27 cellular contexts compared by ENCODE assay signal in genomic region chr10:78454123-78454645, GRCh38.
"Had no signal": no experiment of that assay in that cellular context is flagged by ENCODE, and none has a peak within 500 bp of the region (broad histone marks: within the 10 kb centered on the region; RNA-seq: fewer than 3 reads in every experiment).

No MANE protein-coding gene starts in this region.

- H2AFZ ChIP-seq: parathyroid adenoma had no signal

- H3K9me3 ChIP-seq: gastrocnemius medialis, stomach, transverse colon, uterus had no signal

- H3K4me1 ChIP-seq: gastrocnemius medialis had no signal

- H3K36me3 ChIP-seq: brain microvascular endothelial cell, gastrocnemius medialis, stomach, transverse colon, uterus had no signal

- H3K36me3 Mint-ChIP-seq: activated naive CD8-positive, alpha-beta T cell treated with anti-CD3 and anti-CD28 coated beads for 36 hours; natural killer cell; stimulated activated memory B cell treated with anti-CD40 and anti-IgM and Interleukin-4, amounts not matched to agents 10 μg/mL and 1 μg/mL and 100 μg/mL, for 72 hours had no signal

- H3K9ac ChIP-seq: parathyroid adenoma had no signal

- DNase-seq: activated CD4-positive, alpha-beta T cell treated with anti-CD3 and anti-CD28 coated beads for 1 hour; activated naive CD4-positive, alpha-beta T cell; activated naive CD8-positive, alpha-beta T cell treated with anti-CD3 and anti-CD28 coated beads for 36 hours; activated T-cell treated with anti-CD3 and anti-CD28 coated beads, Interleukin-2, amount 50 U/mL, for 24 hours; amniotic stem cell; brain microvascular endothelial cell; caudate nucleus; dermis blood vessel endothelial cell; effector memory CD4-positive, alpha-beta T cell; gastrocnemius medialis; head of caudate nucleus; hypothalamus; left ventricle myocardium superior; mammary epithelial cell; midbrain; natural killer cell; nucleus accumbens; right cardiac atrium; stimulated activated CD4-positive, alpha-beta T cell treated with anti-CD3 and anti-CD28 coated beads, Interleukin-2, amount 100 ng/mL, for 24 hours; stomach; T-helper 9 cell; transverse colon had no signal

- H3K4me3 ChIP-seq: gastrocnemius medialis, skin epidermis, stomach, transverse colon, uterus had no signal

- H3K27me3 Mint-ChIP-seq: activated naive CD8-positive, alpha-beta T cell treated with anti-CD3 and anti-CD28 coated beads for 36 hours had no signal

- H3K27ac Mint-ChIP-seq: activated naive CD8-positive, alpha-beta T cell treated with anti-CD3 and anti-CD28 coated beads for 36 hours; activated T-cell treated with anti-CD3 and anti-CD28 coated beads, Interleukin-2, amount 50 U/mL, for 24 hours; activated T-helper 2 cell treated with anti-CD3 and anti-CD28 coated beads, Interferon-gamma antibody, Interleukin-2, Interleukin-4, amounts not matched to agents 10 μg/mL and 5 μg/mL and 100 μg/mL, durations not matched to agents 14 hours and 24 hours and 36 hours; natural killer cell; stimulated activated memory B cell treated with anti-CD40 and anti-IgM and Interleukin-4, amounts not matched to agents 10 μg/mL and 1 μg/mL and 100 μg/mL, for 72 hours had no signal

- H3K27me3 ChIP-seq: gastrocnemius medialis, stomach, transverse colon, uterus had no signal

- H3K79me2 ChIP-seq: parathyroid adenoma had no signal

- ATAC-seq: gastrocnemius medialis; left ventricle myocardium superior; natural killer cell; right cardiac atrium; stimulated activated memory B cell treated with anti-CD40 and anti-IgM and Interleukin-4, amounts not matched to agents 10 μg/mL and 1 μg/mL and 100 μg/mL, for 72 hours had no signal

- H3K27ac ChIP-seq: brain microvascular endothelial cell, gastrocnemius medialis, parathyroid adenoma, skin epidermis, stomach had no signal

- H3K4me1 Mint-ChIP-seq: activated naive CD8-positive, alpha-beta T cell treated with anti-CD3 and anti-CD28 coated beads for 36 hours; stimulated activated memory B cell treated with anti-CD40 and anti-IgM and Interleukin-4, amounts not matched to agents 10 μg/mL and 1 μg/mL and 100 μg/mL, for 72 hours had no signal

- H3K4me3 Mint-ChIP-seq: activated naive CD8-positive, alpha-beta T cell treated with anti-CD3 and anti-CD28 coated beads for 36 hours; activated T-cell treated with anti-CD3 and anti-CD28 coated beads, Interleukin-2, amount 50 U/mL, for 24 hours; natural killer cell; stimulated activated memory B cell treated with anti-CD40 and anti-IgM and Interleukin-4, amounts not matched to agents 10 μg/mL and 1 μg/mL and 100 μg/mL, for 72 hours had no signal

- H3K9me3 Mint-ChIP-seq: activated naive CD8-positive, alpha-beta T cell treated with anti-CD3 and anti-CD28 coated beads for 36 hours; activated T-cell treated with anti-CD3 and anti-CD28 coated beads, Interleukin-2, amount 50 U/mL, for 24 hours; activated T-helper 2 cell treated with anti-CD3 and anti-CD28 coated beads, Interferon-gamma antibody, Interleukin-2, Interleukin-4, amounts not matched to agents 10 μg/mL and 5 μg/mL and 100 μg/mL, durations not matched to agents 14 hours and 24 hours and 36 hours; natural killer cell; stimulated activated memory B cell treated with anti-CD40 and anti-IgM and Interleukin-4, amounts not matched to agents 10 μg/mL and 1 μg/mL and 100 μg/mL, for 72 hours had no signal
